In genomic region chr6:135251416-135251815, GRCh38 we compare ENCODE assay signal across 16 cellular contexts.
DNase-seq lines count a peak whose midpoint lies in the region; FAIRE-seq and TF ChIP-seq lines count a peak whose summit lies in the region.
"Had no signal": no experiment of that assay in that cellular context is flagged by ENCODE, and none has a peak within 500 bp of the region (broad histone marks: within the 10 kb centered on the region; RNA-seq: fewer than 3 reads in every experiment).

No MANE protein-coding gene starts in this region.

- TF ChIP-seq POLR2A in esophagus squamous epithelium (IDR thresholded peaks at IDR 0.05), result no peak

- H3K4me3 Mint-ChIP-seq in H9, result peak overlapping the region in 1 of 2 experiments; percentile 53; a peak in 3 of 5 replicates
- H3K4me3 Mint-ChIP-seq in astrocyte (ENCODE audit: unreplicated experiment), result no peak overlapping the region
- no peak overlapping the region for H3K4me3 Mint-ChIP-seq in neural crest cell
- no peak overlapping the region for H3K4me3 Mint-ChIP-seq in activated CD4-positive, alpha-beta T cell treated with anti-CD3 and anti-CD28 coated beads, Interleukin-2, amount 10 ng/mL, durations not matched to agents 7 days and 5 days
- H3K4me3 Mint-ChIP-seq in activated T-helper 2 cell treated with anti-CD3 and anti-CD28 coated beads, Interferon-gamma antibody, Interleukin-2, Interleukin-4, amounts not matched to agents 10 μg/mL and 5 μg/mL and 100 μg/mL, durations not matched to agents 14 hours and 24 hours and 36 hours (ENCODE audit: low read depth), result no peak overlapping the region
- H3K4me3 Mint-ChIP-seq: activated CD8-positive, alpha-beta memory T cell treated with anti-CD3 and anti-CD28 coated beads, Interleukin-2, amount 10 ng/mL, durations not matched to agents 7 days and 5 days; activated naive CD8-positive, alpha-beta T cell; T-helper 2 cell treated with Interferon-gamma antibody and Interleukin-4, amounts not matched to agents 5 μg/mL and 100 μg/mL, for 36 hours had no signal

- H2BK15ac ChIP-seq in H9 (ENCODE audit: low read depth, low read length), result no peak overlapping the region

- no peak overlapping the region for H4K5ac ChIP-seq in H9 (ENCODE audit: insufficient read length, low read depth, low read length)

- H3K9me3 Mint-ChIP-seq in H9 (no peaks in the 10 kb centered on the region; a peak in 1 of 5 replicates), astrocyte (ENCODE audit: unreplicated experiment) (peaks cover 7% of the 10 kb centered on the region), neural crest cell (peaks cover 3% of the 10 kb centered on the region)
- no peaks in the 10 kb centered on the region for H3K9me3 Mint-ChIP-seq in activated CD4-positive, alpha-beta T cell treated with anti-CD3 and anti-CD28 coated beads, Interleukin-2, amount 10 ng/mL, durations not matched to agents 7 days and 5 days
- no peaks in the 10 kb centered on the region for H3K9me3 Mint-ChIP-seq in activated T-helper 2 cell treated with anti-CD3 and anti-CD28 coated beads, Interferon-gamma antibody, Interleukin-2, Interleukin-4, amounts not matched to agents 10 μg/mL and 5 μg/mL and 100 μg/mL, durations not matched to agents 14 hours and 24 hours and 36 hours
- H3K9me3 Mint-ChIP-seq: T-helper 2 cell treated with Interferon-gamma antibody and Interleukin-4, amounts not matched to agents 5 μg/mL and 100 μg/mL, for 36 hours had no signal

- H3K4ac ChIP-seq in H9 (ENCODE audit: low read depth, low read length), result no peak overlapping the region

- H3K9me3 ChIP-seq in H9 (ENCODE audit: control insufficient read depth, low read depth, low read length) (no peaks in the 10 kb centered on the region), astrocyte (ENCODE audit: insufficient read depth, low read depth, low read length) (peaks cover 5% of the 10 kb centered on the region), esophagus squamous epithelium (no peaks in the 10 kb centered on the region)
- H3K9me3 ChIP-seq: MG63 had no signal

- no peak overlapping the region for H4K91ac ChIP-seq in H9 (ENCODE audit: insufficient read length, low read depth, low read length)

- H3K27me3 ChIP-seq in H9 (ENCODE audit: insufficient read depth, low read length) (no peaks in the 10 kb centered on the region; the same call in 1 of the 2 replicates), astrocyte (ENCODE audit: insufficient read depth, low read length) (no peaks in the 10 kb centered on the region), esophagus squamous epithelium (no peaks in the 10 kb centered on the region)
- H3K27me3 ChIP-seq: MG63 had no signal

- H3K27me3 Mint-ChIP-seq in H9 (ENCODE audit: low read depth) (peaks cover 2% of the 10 kb centered on the region), astrocyte (ENCODE audit: low read depth, unreplicated experiment) (no peaks in the 10 kb centered on the region), neural crest cell (ENCODE audit: low read depth) (no peaks in the 10 kb centered on the region)
- no peaks in the 10 kb centered on the region for H3K27me3 Mint-ChIP-seq in activated CD4-positive, alpha-beta T cell treated with anti-CD3 and anti-CD28 coated beads, Interleukin-2, amount 10 ng/mL, durations not matched to agents 7 days and 5 days
- no peaks in the 10 kb centered on the region for H3K27me3 Mint-ChIP-seq in activated T-helper 2 cell treated with anti-CD3 and anti-CD28 coated beads, Interferon-gamma antibody, Interleukin-2, Interleukin-4, amounts not matched to agents 10 μg/mL and 5 μg/mL and 100 μg/mL, durations not matched to agents 14 hours and 24 hours and 36 hours (ENCODE audit: low read depth)
- H3K27me3 Mint-ChIP-seq: activated CD8-positive, alpha-beta memory T cell treated with anti-CD3 and anti-CD28 coated beads, Interleukin-2, amount 10 ng/mL, durations not matched to agents 7 days and 5 days; activated naive CD8-positive, alpha-beta T cell had no signal

- no peak overlapping the region for H2BK20ac ChIP-seq in H9 (ENCODE audit: low read depth, low read length, poor library complexity, severe bottlenecking)

- no peaks in the 10 kb centered on the region for H3K79me1 ChIP-seq in H9 (ENCODE audit: insufficient read depth, low read depth, low read length, poor library complexity, severe bottlenecking)

- H3K18ac ChIP-seq in H9 (ENCODE audit: insufficient read length, low read depth, low read length), result no peak overlapping the region

- H3K27ac ChIP-seq in H9 (ENCODE audit: insufficient read length, low read depth, low read length), result peak overlapping the region; percentile 79
- H3K27ac ChIP-seq in astrocyte (ENCODE audit: low read depth, low read length), result peak overlapping the region; percentile 15
- no peak overlapping the region for H3K27ac ChIP-seq in esophagus squamous epithelium

- H3K9ac ChIP-seq in H9 (ENCODE audit: extremely low read depth, insufficient read length, low read length) (no peak overlapping the region), astrocyte (ENCODE audit: low read length) (no peak overlapping the region)

- no peak overlapping the region for H4K8ac ChIP-seq in H9 (replicated peaks; ENCODE audit: insufficient read length, low read depth, low read length)

- no peaks in the 10 kb centered on the region for H4K20me1 ChIP-seq in H9 (ENCODE audit: control insufficient read depth, insufficient read depth, insufficient read length)
- no peaks in the 10 kb centered on the region for H4K20me1 ChIP-seq in astrocyte (ENCODE audit: insufficient read depth, low read length)

- H3K36me3 Mint-ChIP-seq in H9 (ENCODE audit: insufficient read depth in 1 of 3, low read depth in 3 of 3), result peaks cover 0 to 26% (median 8%) of the 10 kb centered on the region in 3 experiments; a peak in 5 of 7 replicates
- H3K36me3 Mint-ChIP-seq in astrocyte (ENCODE audit: low read depth, unreplicated experiment), result peaks cover 3% of the 10 kb centered on the region
- no peaks in the 10 kb centered on the region for H3K36me3 Mint-ChIP-seq in neural crest cell (ENCODE audit: low read depth)
- H3K36me3 Mint-ChIP-seq in activated CD4-positive, alpha-beta T cell treated with anti-CD3 and anti-CD28 coated beads, Interleukin-2, amount 10 ng/mL, durations not matched to agents 7 days and 5 days (ENCODE audit: low read depth), result no peaks in the 10 kb centered on the region
- no peaks in the 10 kb centered on the region for H3K36me3 Mint-ChIP-seq in activated T-helper 2 cell treated with anti-CD3 and anti-CD28 coated beads, Interferon-gamma antibody, Interleukin-2, Interleukin-4, amounts not matched to agents 10 μg/mL and 5 μg/mL and 100 μg/mL, durations not matched to agents 14 hours and 24 hours and 36 hours (ENCODE audit: low read depth)
- H3K36me3 Mint-ChIP-seq: activated CD8-positive, alpha-beta memory T cell treated with anti-CD3 and anti-CD28 coated beads, Interleukin-2, amount 10 ng/mL, durations not matched to agents 7 days and 5 days; activated naive CD8-positive, alpha-beta T cell had no signal

- no peak overlapping the region for H3T11ph ChIP-seq in H9 (ENCODE audit: low read length)

- POLR2A ChIA-PET in activated CD4-positive, alpha-beta T cell treated with anti-CD3 and anti-CD28 coated beads, Interleukin-2, amount 10 ng/mL, durations not matched to agents 7 days and 5 days (lab: Charles Lee), result no interaction called here

- peak overlapping the region; percentile 90 to 99 (median 98) for H3K27ac Mint-ChIP-seq in H9
- no peak overlapping the region for H3K27ac Mint-ChIP-seq in astrocyte (ENCODE audit: unreplicated experiment)
- peak overlapping the region; percentile 40 for H3K27ac Mint-ChIP-seq in neural crest cell (ENCODE audit: unreplicated experiment)
- no peak overlapping the region for H3K27ac Mint-ChIP-seq in activated CD4-positive, alpha-beta T cell treated with anti-CD3 and anti-CD28 coated beads, Interleukin-2, amount 10 ng/mL, durations not matched to agents 7 days and 5 days
- H3K27ac Mint-ChIP-seq in activated T-helper 2 cell treated with anti-CD3 and anti-CD28 coated beads, Interferon-gamma antibody, Interleukin-2, Interleukin-4, amounts not matched to agents 10 μg/mL and 5 μg/mL and 100 μg/mL, durations not matched to agents 14 hours and 24 hours and 36 hours, result no peak overlapping the region
- H3K27ac Mint-ChIP-seq: activated CD8-positive, alpha-beta memory T cell treated with anti-CD3 and anti-CD28 coated beads, Interleukin-2, amount 10 ng/mL, durations not matched to agents 7 days and 5 days; activated naive CD8-positive, alpha-beta T cell; T-helper 2 cell treated with Interferon-gamma antibody and Interleukin-4, amounts not matched to agents 5 μg/mL and 100 μg/mL, for 36 hours had no signal

- no peak overlapping the region for H2BK120ac ChIP-seq in H9 (ENCODE audit: low read depth, low read length, poor library complexity, severe bottlenecking)

- WGBS in H9 (ENCODE audit: extremely low coverage, insufficient read length, low lambda C conversion rate), result no CpG with 5 or more reads among the region's 4 CpGs
- WGBS in esophagus squamous epithelium, 2 donors, result 59 to 64% methylated on average over 4 of the region's 4 CpGs

- no peak overlapping the region for H3K23ac ChIP-seq in H9 (ENCODE audit: insufficient read length, low read depth, low read length)

- H3K56ac ChIP-seq in H9 (ENCODE audit: insufficient read length, low read depth, low read length), result no peak overlapping the region

- no peak overlapping the region for H2BK12ac ChIP-seq in H9 (ENCODE audit: insufficient read length, low read depth, low read length)

- H3K36me3 ChIP-seq in astrocyte (ENCODE audit: insufficient read depth, low read length), result no peaks in the 10 kb centered on the region
- no peaks in the 10 kb centered on the region for H3K36me3 ChIP-seq in esophagus squamous epithelium
- H3K36me3 ChIP-seq: MG63 had no signal

- no peak overlapping the region for H3K14ac ChIP-seq in H9 (ENCODE audit: insufficient read depth, low read length)

- H3K23me2 ChIP-seq in H9 (ENCODE audit: insufficient read length, low read depth, low read length, poor library complexity, severe bottlenecking), result no peaks in the 10 kb centered on the region

- no peak overlapping the region for H2AK5ac ChIP-seq in H9 (ENCODE audit: insufficient read length, low read length)

- H3K79me2 ChIP-seq in H9 (ENCODE audit: insufficient read depth, low read length), result no peaks in the 10 kb centered on the region
- no peaks in the 10 kb centered on the region for H3K79me2 ChIP-seq in astrocyte (ENCODE audit: insufficient read depth, low read length)

- H3K4me3 ChIP-seq in astrocyte (ENCODE audit: insufficient read depth, low read depth, low read length), result no peak overlapping the region
- no peak overlapping the region for H3K4me3 ChIP-seq in esophagus squamous epithelium
- H3K4me3 ChIP-seq: MG63 had no signal

- intact Hi-C loops in esophagus squamous epithelium (cut with DNase I), result no loop called here
- intact Hi-C loops in activated T-helper 2 cell treated with anti-CD3 and anti-CD28 coated beads, Interferon-gamma antibody, Interleukin-2, Interleukin-4, amounts not matched to agents 10 μg/mL and 5 μg/mL and 100 μg/mL, durations not matched to agents 14 hours and 24 hours and 36 hours (cut with micrococcal nuclease), result no loop called here

- H3K4me2 ChIP-seq in H9 (ENCODE audit: insufficient read depth, insufficient read length, low read length), result peak overlapping the region; percentile 41
- H3K4me2 ChIP-seq in astrocyte (ENCODE audit: low read length), result peak overlapping the region; percentile 56

- H3K4me1 ChIP-seq in H9 (ENCODE audit: insufficient read depth, low read length) (peaks cover 6% of the 10 kb centered on the region; the same call in 1 of the 2 replicates), astrocyte (ENCODE audit: insufficient read depth, low read length) (peaks cover 5% of the 10 kb centered on the region), esophagus squamous epithelium (peaks cover 0 to 14% (median 0%) of the 10 kb centered on the region in 3 donors)

- H2BK5ac ChIP-seq in H9 (ENCODE audit: insufficient read length, low read length), result no peak overlapping the region

- H2AFZ ChIP-seq in H9 (ENCODE audit: low read length), result no peak overlapping the region
- H2AFZ ChIP-seq in astrocyte (ENCODE audit: low read depth, low read length), result no peak overlapping the region

- DNase-seq in H9 (no peak), NCI-H2029 (lab: John Stamatoyannopoulos, UW) (peak; percentile 75), astrocyte (ENCODE audit: low read depth) (no peak), neural crest cell (ENCODE audit: low read depth, low spot score) (no peak), esophagus squamous epithelium (lab: John Stamatoyannopoulos, UW) (no peak), mucosa of gallbladder (ENCODE audit: low spot score) (no peak)
- no peak for DNase-seq in activated CD4-positive, alpha-beta T cell treated with anti-CD3 and anti-CD28 coated beads, Interleukin-2, amount 10 ng/mL, durations not matched to agents 7 days and 5 days
- no peak for DNase-seq in activated T-helper 2 cell treated with anti-CD3 and anti-CD28 coated beads, Interferon-gamma antibody, Interleukin-2, Interleukin-4, amounts not matched to agents 10 μg/mL and 5 μg/mL and 100 μg/mL, durations not matched to agents 14 hours and 24 hours and 36 hours (ENCODE audit: low spot score)
- DNase-seq: activated CD8-positive, alpha-beta memory T cell treated with anti-CD3 and anti-CD28 coated beads, Interleukin-2, amount 10 ng/mL, durations not matched to agents 7 days and 5 days; C1 segment of cervical spinal cord; erythroblast; MG63; stimulated activated CD4-positive, alpha-beta T cell treated with anti-CD3 and anti-CD28 coated beads, Interleukin-4, amount 100 ng/mL, for 24 hours; stimulated activated naive CD4-positive, alpha-beta T cell treated with Interleukin-2 at 50 U/mL for 16 hours had no signal

- TF ChIP-seq CTCF in H9 (conservative IDR thresholded peaks at IDR 0.05) (no peak), astrocyte (IDR thresholded peaks at IDR 0.05; ENCODE audit: insufficient read depth, low read depth, low read length) (no peak), neural crest cell (conservative IDR thresholded peaks at IDR 0.05) (no peak), esophagus squamous epithelium (IDR thresholded peaks at IDR 0.05) (no peak)

- no peak for FAIRE-seq in astrocyte (lab: Jason Lieb, UNC)

- H3K4me1 Mint-ChIP-seq in H9 (peaks cover 52 to 53% of the 10 kb centered on the region in 2 experiments), astrocyte (ENCODE audit: low read depth, unreplicated experiment) (peaks cover 21% of the 10 kb centered on the region), neural crest cell (peaks cover 24% of the 10 kb centered on the region)
- H3K4me1 Mint-ChIP-seq in activated CD4-positive, alpha-beta T cell treated with anti-CD3 and anti-CD28 coated beads, Interleukin-2, amount 10 ng/mL, durations not matched to agents 7 days and 5 days, result no peaks in the 10 kb centered on the region
- H3K4me1 Mint-ChIP-seq in activated T-helper 2 cell treated with anti-CD3 and anti-CD28 coated beads, Interferon-gamma antibody, Interleukin-2, Interleukin-4, amounts not matched to agents 10 μg/mL and 5 μg/mL and 100 μg/mL, durations not matched to agents 14 hours and 24 hours and 36 hours (ENCODE audit: low read depth), result peaks cover 10% of the 10 kb centered on the region

- CTCF ChIA-PET in activated CD4-positive, alpha-beta T cell treated with anti-CD3 and anti-CD28 coated beads, Interleukin-2, amount 10 ng/mL, durations not matched to agents 7 days and 5 days (lab: Charles Lee), result interaction anchor here (2.0 kb wide), 1 partner anchor 15 kb away, joined by 5 read pairs; no protein-coding TSS in a partner anchor

Comparison
In these comparisons a context has a peak if more than half of its experiments do, and no peak if none do; other contexts are left out.
1. H3K27ac ChIP-seq: peak in H9 (single experiment) and astrocyte (single experiment); none in esophagus squamous epithelium (0 of 4).
2. H3K27ac Mint-ChIP-seq: peak in H9 (3 of 3) and neural crest cell (single experiment); none in astrocyte (single experiment), activated CD4-positive, alpha-beta T cell treated with anti-CD3 and anti-CD28 coated beads, Interleukin-2, amount 10 ng/mL, durations not matched to agents 7 days and 5 days (single experiment) and activated T-helper 2 cell treated with anti-CD3 and anti-CD28 coated beads, Interferon-gamma antibody, Interleukin-2, Interleukin-4, amounts not matched to agents 10 μg/mL and 5 μg/mL and 100 μg/mL, durations not matched to agents 14 hours and 24 hours and 36 hours (single experiment).